ENCODE assay signal across 26 cellular contexts in the genomic region with DNA sequence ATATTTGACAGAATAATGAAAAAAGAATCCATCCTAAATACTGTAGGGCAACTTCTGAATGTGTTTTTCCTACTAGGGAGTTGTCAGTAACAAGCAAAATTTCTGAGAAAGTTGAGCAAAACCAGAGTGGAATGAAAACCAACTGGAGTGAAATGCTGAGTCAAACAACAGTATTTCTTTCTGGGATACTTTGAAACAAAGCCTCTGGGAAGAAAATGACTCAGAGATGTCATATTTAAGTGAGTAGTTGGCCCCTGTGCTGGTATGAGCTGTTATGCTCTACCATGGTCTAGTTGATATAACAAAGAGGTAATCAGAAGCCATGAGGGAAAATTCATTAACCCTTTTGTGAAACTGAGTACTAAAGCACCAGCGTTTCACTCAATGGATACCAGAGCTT.
A peak's percentile ranks its signal among the peaks of the same experiment; 100 is the strongest.
DNase-seq lines count a peak whose midpoint lies in the region; ATAC-seq and TF ChIP-seq lines count a peak whose summit lies in the region.
"Had no signal": no experiment of that assay in that cellular context is flagged by ENCODE, and none has a peak within 500 bp of the region (broad histone marks: within the 10 kb centered on the region; RNA-seq: fewer than 3 reads in every experiment).

No MANE protein-coding gene starts in this region.

- H3K9me2 ChIP-seq in PC-3 (replicated peaks; ENCODE audit: low read length), result no peaks in the 10 kb centered on the region

- no peaks in the 10 kb centered on the region for H3F3A ChIP-seq in PC-3 (ENCODE audit: low read length, unreplicated experiment)

- H3K27me3 ChIP-seq in PC-3 (ENCODE audit: low read length) (peaks cover 10% of the 10 kb centered on the region; the same call in 1 of the 2 replicates), mesenchymal stem cell (ENCODE audit: control insufficient read depth in 1 of 2, insufficient read depth in 1 of 2, low read length in 2 of 2) (no peaks in the 10 kb centered on the region)
- H3K27me3 ChIP-seq: BE2C, esophagus muscularis mucosa, suprapubic skin had no signal

- intact Hi-C loops in PC-3 (cut with micrococcal nuclease), result no loop called here

- no CpG with 5 or more reads among the region's 1 CpG for WGBS in mesenchymal stem cell

- POLR2A ChIA-PET in PC-3 (lab: Charles Lee; ENCODE audit: unreplicated experiment), result no interaction called here

- H3K4me3 ChIP-seq in AG10803 (ENCODE audit: low read length), result no peak overlapping the region
- no peak overlapping the region for H3K4me3 ChIP-seq in PC-3 (ENCODE audit: low read length)
- no peak overlapping the region for H3K4me3 ChIP-seq in epithelial cell of esophagus (ENCODE audit: low read length)
- H3K4me3 ChIP-seq in mesenchymal stem cell (ENCODE audit: insufficient read depth in 1 of 2, low read depth in 1 of 2, low read length in 2 of 2), result no peak overlapping the region
- H3K4me3 ChIP-seq: esophagus muscularis mucosa, HAP-1, prostate gland, suprapubic skin had no signal

- H4K91ac ChIP-seq in mesenchymal stem cell (ENCODE audit: low read length), result no peak overlapping the region

- H3K9ac ChIP-seq in PC-3 (ENCODE audit: low read length) (no peak overlapping the region), mesenchymal stem cell (ENCODE audit: low read length) (no peak overlapping the region)

- H3K79me1 ChIP-seq in mesenchymal stem cell (replicated peaks; ENCODE audit: low read length, poor library complexity, severe bottlenecking), result no peaks in the 10 kb centered on the region

- H2AK5ac ChIP-seq in mesenchymal stem cell (ENCODE audit: low read length, severe bottlenecking), result no peak overlapping the region

- no peak overlapping the region for H2BK15ac ChIP-seq in mesenchymal stem cell (ENCODE audit: low read depth, poor library complexity, severe bottlenecking)

- no peak overlapping the region for H3K18ac ChIP-seq in mesenchymal stem cell (ENCODE audit: low read depth in 1 of 2, low read length in 2 of 2)

- H2AFZ ChIP-seq in PC-3 (ENCODE audit: low read length), result no peak overlapping the region
- no peak overlapping the region for H2AFZ ChIP-seq in mesenchymal stem cell (ENCODE audit: low read depth, low read length)

- H3K9me3 ChIP-seq in PC-3 (ENCODE audit: low read length) (no peaks in the 10 kb centered on the region), mesenchymal stem cell (ENCODE audit: control insufficient read depth, low read length) (no peaks in the 10 kb centered on the region)
- H3K9me3 ChIP-seq: BE2C, esophagus muscularis mucosa, HAP-1, prostate gland, suprapubic skin had no signal

- H2BK5ac ChIP-seq in mesenchymal stem cell (ENCODE audit: low read depth, low read length, poor library complexity, severe bottlenecking), result no peak overlapping the region

- no peaks in the 10 kb centered on the region for H3K79me2 ChIP-seq in PC-3 (ENCODE audit: low read length)

- no peak overlapping the region for H3K14ac ChIP-seq in mesenchymal stem cell (ENCODE audit: low read length in 2 of 2)

- H3K4ac ChIP-seq in mesenchymal stem cell (ENCODE audit: low read depth in 1 of 2, low read length in 2 of 2), result no peak overlapping the region

- ATAC-seq in PC-3 (no peak), GM21515 (IDR thresholded peaks at IDR 0.05; ENCODE audit: unreplicated experiment) (no peak)
- ATAC-seq: activated CD8-positive, alpha-beta T cell treated with anti-CD3 and anti-CD28 coated beads for 36 hours; HepG2; left cardiac atrium had no signal

- no TSS peak for BruUV-seq in PC-3 (replicated peaks; lab: Mats Ljungman, UMichigan)

- H4K20me1 ChIP-seq in PC-3 (ENCODE audit: low read length), result no peaks in the 10 kb centered on the region

- H3K36me3 ChIP-seq in PC-3 (ENCODE audit: low read depth, low read length) (no peaks in the 10 kb centered on the region), mesenchymal stem cell (ENCODE audit: control insufficient read depth in 1 of 2, insufficient read depth in 2 of 2, low read depth in 1 of 2, low read length in 2 of 2) (no peaks in the 10 kb centered on the region)
- H3K36me3 ChIP-seq: BE2C, esophagus muscularis mucosa, HAP-1, prostate gland, suprapubic skin had no signal

- no peak overlapping the region for H2BK12ac ChIP-seq in mesenchymal stem cell (ENCODE audit: low read length in 2 of 2)

- CTCF ChIA-PET in PC-3 (lab: Charles Lee), result no interaction called here

- H4K8ac ChIP-seq in mesenchymal stem cell (ENCODE audit: low read length), result no peak overlapping the region

- no peak overlapping the region for H3K4me2 ChIP-seq in PC-3 (ENCODE audit: low read length)
- no peak overlapping the region for H3K4me2 ChIP-seq in mesenchymal stem cell (ENCODE audit: low read length, poor library complexity, severe bottlenecking)

- no peak overlapping the region for H3K23ac ChIP-seq in mesenchymal stem cell (ENCODE audit: low read length in 2 of 2)

- no peak overlapping the region for H2BK120ac ChIP-seq in mesenchymal stem cell (ENCODE audit: low read depth, low read length)

- DNase-seq in AG10803 (ENCODE audit: low read depth) (peak; percentile 1), PC-3 (peak; percentile 3), epithelial cell of esophagus (ENCODE audit: low read depth) (peak; percentile 65), mesenchymal stem cell (peak; percentile 33), KG1 (lab: John Stamatoyannopoulos, UW) (no peak), COLO668 (lab: John Stamatoyannopoulos, UW; ENCODE audit: unreplicated experiment) (no peak), NCI-H82 treated with DMSO at 0.1 percent for 48 hours (lab: John Stamatoyannopoulos, UW; ENCODE audit: unreplicated experiment) (no peak)
- DNase-seq: activated CD8-positive, alpha-beta T cell treated with anti-CD3 and anti-CD28 coated beads for 36 hours; activated naive CD8-positive, alpha-beta T cell treated with anti-CD3 and anti-CD28 coated beads for 36 hours; BE2C; COR-L47; DMS79 treated with DMSO at 0.1 percent for 48 hours; effector CD8-positive, alpha-beta T cell; left cardiac atrium; NCI-H1417 treated with DMSO at 0.1 percent for 48 hours; NCI-H2107; NCI-H446 treated with DMSO at 0.1 percent for 48 hours; OCI-M1; SHP77; small intestine had no signal

- H3K27ac ChIP-seq in PC-3 (ENCODE audit: low read length), result no peak overlapping the region
- no peak overlapping the region for H3K27ac ChIP-seq in mesenchymal stem cell (ENCODE audit: low read length, poor library complexity, severe bottlenecking)
- H3K27ac ChIP-seq: esophagus muscularis mucosa, prostate gland, suprapubic skin had no signal

- TF ChIP-seq CTCF in AG10803 (conservative IDR thresholded peaks at IDR 0.05; ENCODE audit: low read length), result no peak
- no peak for TF ChIP-seq CTCF in PC-3 (conservative IDR thresholded peaks at IDR 0.05; ENCODE audit: low read depth, low read length)
- no peak for TF ChIP-seq CTCF in epithelial cell of esophagus (IDR thresholded peaks at IDR 0.05; ENCODE audit: insufficient read depth, low read depth, low read length, missing control alignments)

- H3K4me1 ChIP-seq in PC-3 (ENCODE audit: insufficient read depth, low read length) (no peaks in the 10 kb centered on the region), mesenchymal stem cell (ENCODE audit: control insufficient read depth, insufficient read depth, low read depth, low read length) (no peaks in the 10 kb centered on the region)
- H3K4me1 ChIP-seq: BE2C, esophagus muscularis mucosa, HAP-1, prostate gland, suprapubic skin had no signal

Comparison
In these comparisons a context has a peak if more than half of its experiments do, and no peak if none do; other contexts are left out.
1. DNase-seq: peak in AG10803 (single experiment), PC-3 (single experiment), epithelial cell of esophagus (single experiment) and mesenchymal stem cell (single experiment); none in KG1 (single experiment), COLO668 (single experiment) and NCI-H82 treated with DMSO at 0.1 percent for 48 hours (single experiment).